ENCODE assay signal across 20 cellular contexts in the genomic region with DNA sequence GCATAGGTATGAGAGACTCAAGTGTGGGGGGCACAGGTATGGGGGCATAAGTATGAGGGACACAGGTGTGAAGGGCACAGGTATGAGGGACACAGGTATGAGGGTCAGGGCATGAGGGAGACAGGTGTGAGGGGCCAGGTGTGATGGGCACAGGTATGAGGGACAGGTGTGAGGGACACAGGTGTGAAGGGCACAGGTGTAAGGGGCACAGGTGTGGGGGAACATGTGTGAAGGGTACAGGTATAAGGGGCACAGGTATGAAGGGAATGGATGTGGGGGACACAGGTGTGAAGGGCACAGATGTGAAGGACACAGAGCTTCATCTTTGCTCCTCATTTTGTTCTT. TPM values are rescaled to one million over a fixed set of nuclear protein-coding genes. Genes with fewer than 3 reads are reported as not detected.
DNase-seq lines count a peak whose midpoint lies in the region; ATAC-seq and TF ChIP-seq lines count a peak whose summit lies in the region.
"Had no signal": no experiment of that assay in that cellular context is flagged by ENCODE, and none has a peak within 500 bp of the region (broad histone marks: within the 10 kb centered on the region; RNA-seq: fewer than 3 reads in every experiment).

No MANE protein-coding gene starts in this region.

- ATAC-seq in GM18873 (IDR thresholded peaks at IDR 0.05; ENCODE audit: low FRiP score, unreplicated experiment), result no peak
- ATAC-seq in GM21529 (IDR thresholded peaks at IDR 0.05; ENCODE audit: unreplicated experiment), result no peak

- H3K9me3 Mint-ChIP-seq in Caco-2 (ENCODE audit: unreplicated experiment) (peaks cover 21% of the 10 kb centered on the region), osteocyte (ENCODE audit: unreplicated experiment) (no peaks in the 10 kb centered on the region)
- H3K9me3 Mint-ChIP-seq: CD4-positive, alpha-beta memory T cell had no signal

- intact Hi-C loops in Caco-2 (cut with micrococcal nuclease; ENCODE audit: unreplicated experiment), result no loop called here

- H3K27me3 Mint-ChIP-seq in Caco-2 (ENCODE audit: insufficient read depth, unreplicated experiment) (no peaks in the 10 kb centered on the region), osteocyte (ENCODE audit: unreplicated experiment) (no peaks in the 10 kb centered on the region)

- H3K4me3 ChIP-seq in Caco-2 (ENCODE audit: low read depth, low read length) (no peak overlapping the region), HEK293 (ENCODE audit: low read depth, low read length) (no peak overlapping the region)
- H3K4me3 ChIP-seq: BLaER1, GM12878 had no signal

- peaks cover 10% of the 10 kb centered on the region for H3K4me1 Mint-ChIP-seq in Caco-2 (ENCODE audit: low read depth, unreplicated experiment)
- no peaks in the 10 kb centered on the region for H3K4me1 Mint-ChIP-seq in osteocyte (ENCODE audit: unreplicated experiment)
- H3K4me1 Mint-ChIP-seq: CD14-positive monocyte; CD4-positive, alpha-beta memory T cell had no signal

- no TSS peak for BruUV-seq in Caco-2 (replicated peaks; lab: Mats Ljungman, UMichigan)

- TF ChIP-seq CTCF in Caco-2 (IDR thresholded peaks at IDR 0.05; ENCODE audit: insufficient read depth in 1 of 2, low read depth in 1 of 2, low read length in 1 of 2, severe bottlenecking in 1 of 2, unreplicated experiment in 1 of 2) (no peak), HEK293 (tag by site-specific recombination; IDR thresholded peaks at IDR 0.05) (no peak), osteocyte (IDR thresholded peaks at IDR 0.05) (no peak)

- peaks cover 4% of the 10 kb centered on the region; the same call in 1 of the 2 replicates for H3K9me3 ChIP-seq in Caco-2
- no peaks in the 10 kb centered on the region for H3K9me3 ChIP-seq in HEK293 (ENCODE audit: control insufficient read depth, insufficient read depth, low read depth, low read length)
- H3K9me3 ChIP-seq: BLaER1 had no signal

- POLR2A ChIA-PET in Caco-2 (lab: Charles Lee) (no interaction called here), HEK293 (lab: Yijun Ruan, JAX) (no interaction called here)

- no peaks in the 10 kb centered on the region for H3K36me3 ChIP-seq in Caco-2 (ENCODE audit: control insufficient read depth, insufficient read depth, low read length)
- no peaks in the 10 kb centered on the region for H3K36me3 ChIP-seq in HEK293 (ENCODE audit: control insufficient read depth in 2 of 2, insufficient read depth in 1 of 2, low read length in 2 of 2)
- H3K36me3 ChIP-seq: BLaER1 had no signal

- H3K27ac Mint-ChIP-seq in Caco-2 (ENCODE audit: unreplicated experiment) (peak overlapping the region; percentile 30), osteocyte (ENCODE audit: unreplicated experiment) (no peak overlapping the region)

- no peak overlapping the region for H3K27ac ChIP-seq in HEK293 (ENCODE audit: extremely low read depth, low read depth, low read length)
- H3K27ac ChIP-seq: BLaER1 had no signal

- no peak overlapping the region for H3K4me3 Mint-ChIP-seq in Caco-2 (ENCODE audit: unreplicated experiment)
- H3K4me3 Mint-ChIP-seq in osteocyte (ENCODE audit: unreplicated experiment), result no peak overlapping the region
- H3K4me3 Mint-ChIP-seq: CD14-positive monocyte; CD4-positive, alpha-beta memory T cell had no signal

- CTCF ChIA-PET in Caco-2 (lab: Charles Lee) (interaction anchor here (1.0 kb wide), 1 partner anchor 17 kb away, joined by 6 read pairs; no protein-coding TSS in a partner anchor), HEK293 (lab: Yijun Ruan, JAX) (no interaction called here)

- peaks cover 4% of the 10 kb centered on the region; the same call in 1 of the 2 replicates for H3K4me1 ChIP-seq in Caco-2
- H3K4me1 ChIP-seq in HEK293 (ENCODE audit: control insufficient read depth, insufficient read depth, low read length), result no peaks in the 10 kb centered on the region
- H3K4me1 ChIP-seq: BLaER1 had no signal

- DNase-seq in Caco-2, result no peak
- peak; percentile 22 for DNase-seq in islet precursor cell
- DNase-seq in osteocyte (ENCODE audit: extremely low spot score, unreplicated experiment), result peak; percentile 49
- DNase-seq in DMS153 treated with DMSO at 0.1 percent for 48 hours (lab: John Stamatoyannopoulos, UW; ENCODE audit: unreplicated experiment), result no peak
- DNase-seq in activated CD4-positive, alpha-beta T cell treated with anti-CD3 and anti-CD28 coated beads, Interleukin-2, amount 50 U/mL, for 48 hours, result no peak
- DNase-seq: 8988T; Calu3; CD4-positive, alpha-beta memory T cell; DMS53; DND-41; GOT3; H7 had no signal

- H3K36me3 Mint-ChIP-seq in Caco-2 (ENCODE audit: insufficient read depth, unreplicated experiment), result no peaks in the 10 kb centered on the region
- H3K36me3 Mint-ChIP-seq in osteocyte (ENCODE audit: unreplicated experiment), result no peaks in the 10 kb centered on the region
- H3K36me3 Mint-ChIP-seq: CD14-positive monocyte; CD4-positive, alpha-beta memory T cell had no signal

- H3K27me3 ChIP-seq in Caco-2 (replicated peaks; ENCODE audit: control insufficient read depth, insufficient read depth, low read length), result no peaks in the 10 kb centered on the region
- H3K27me3 ChIP-seq: BLaER1 had no signal

TF ChIP-seq in HEK293, 187 proteins besides CTCF, POLR2A, EP300 and RAD21:
- peak; percentile 89 for TF ChIP-seq ZEB2 (tag by site-specific recombination; IDR thresholded peaks at IDR 0.05)
- TF ChIP-seq ZNF366 (tag by site-specific recombination; conservative IDR thresholded peaks at IDR 0.05), result no peak
- TF ChIP-seq, protein P1, sequence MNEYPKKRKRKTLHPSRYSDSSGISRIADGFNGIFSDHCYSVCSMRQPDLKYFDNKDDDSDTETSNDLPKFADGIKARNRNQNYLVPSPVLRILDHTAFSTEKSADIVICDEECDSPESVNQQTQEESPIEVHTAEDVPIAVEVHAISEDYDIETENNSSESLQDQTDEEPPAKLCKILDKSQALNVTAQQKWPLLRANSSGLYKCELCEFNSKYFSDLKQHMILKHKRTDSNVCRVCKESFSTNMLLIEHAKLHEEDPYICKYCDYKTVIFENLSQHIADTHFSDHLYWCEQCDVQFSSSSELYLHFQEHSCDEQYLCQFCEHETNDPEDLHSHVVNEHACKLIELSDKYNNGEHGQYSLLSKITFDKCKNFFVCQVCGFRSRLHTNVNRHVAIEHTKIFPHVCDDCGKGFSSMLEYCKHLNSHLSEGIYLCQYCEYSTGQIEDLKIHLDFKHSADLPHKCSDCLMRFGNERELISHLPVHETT (tag by site-specific recombination; IDR thresholded peaks at IDR 0.05), result no peak

RNA-seq across cellular contexts. Expression of a gene that starts 41.2 kb away (rescaled TPM):
- total RNA-seq in Caco-2 (2022), result 0.32 and 0.45 TPM in 2 replicates
- total RNA-seq in osteocyte, result not detected in 2 replicates
- total RNA-seq: A673; Calu3; CD4-positive, alpha-beta memory T cell; G401 had no signal

Comparison
In these comparisons a context has a peak if more than half of its experiments do, and no peak if none do; other contexts are left out.
1. DNase-seq: peak in islet precursor cell (single experiment) and osteocyte (single experiment); none in Caco-2 (0 of 2), DMS153 treated with DMSO at 0.1 percent for 48 hours (single experiment) and activated CD4-positive, alpha-beta T cell treated with anti-CD3 and anti-CD28 coated beads, Interleukin-2, amount 50 U/mL, for 48 hours (0 of 2).